ENCODE assay signal across 8 cellular contexts in the genomic region with DNA sequence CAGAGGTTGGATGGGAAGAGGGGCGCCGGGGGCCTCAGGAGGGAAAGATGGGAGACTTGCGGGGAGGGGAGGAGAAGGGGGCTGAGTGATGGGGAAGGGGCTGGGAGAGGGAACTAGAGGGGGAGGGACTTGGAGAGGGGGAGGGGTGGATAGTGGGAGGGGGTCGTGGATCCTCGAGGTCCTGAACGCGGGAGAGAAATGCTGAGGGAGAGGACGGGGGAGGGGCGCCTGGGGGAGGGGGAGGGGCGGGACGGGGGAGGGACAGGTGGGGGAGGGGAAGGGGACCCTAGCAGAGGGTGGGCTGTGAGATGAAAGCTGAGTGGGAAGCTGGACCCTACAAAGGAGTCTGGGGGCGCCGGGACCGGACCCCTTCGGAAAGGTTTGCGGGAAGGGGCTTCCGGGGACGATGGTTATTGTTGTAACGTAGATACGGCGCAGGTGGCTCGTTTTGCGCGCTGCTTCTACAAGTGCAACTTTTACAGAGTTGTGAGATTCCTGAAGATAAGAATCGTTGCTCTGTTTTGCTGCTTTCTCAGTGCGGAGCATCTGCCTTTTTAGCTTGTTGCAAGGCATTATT. TPM values are rescaled to one million over a fixed set of nuclear protein-coding genes. Genes with fewer than 3 reads are reported as not detected.
A peak's percentile ranks its signal among the peaks of the same experiment; 100 is the strongest.
DNase-seq lines count a peak whose midpoint lies in the region; ATAC-seq and TF ChIP-seq lines count a peak whose summit lies in the region.

No MANE protein-coding gene starts in this region.

- peak overlapping the region; percentile 90 for H3K4me3 ChIP-seq in OCI-LY3 (ENCODE audit: low read length)
- peak overlapping the region; percentile 63 for H3K4me3 ChIP-seq in mesodermal cell (ENCODE audit: extremely low read depth, insufficient read depth, low read length, poor library complexity, severe bottlenecking)
- peak overlapping the region; percentile 62 for H3K4me3 ChIP-seq in upper lobe of right lung

- 38 to 53% methylated on average over 17 of the region's 26 CpGs for WGBS in mesodermal cell (ENCODE audit: insufficient coverage in 2 of 2), 2 experiments

- TF ChIP-seq CTCF in OCI-LY3 (IDR thresholded peaks at IDR 0.05; ENCODE audit: low read depth, low read length) (no peak), brain (conservative IDR thresholded peaks at IDR 0.05) (no peak), upper lobe of right lung (IDR thresholded peaks at IDR 0.05) (no peak)

- no peaks in the 10 kb centered on the region for H3K27me3 Mint-ChIP-seq in brain

- H3K4me1 ChIP-seq in ES-I3 (ENCODE audit: insufficient read depth, low read length) (no peaks in the 10 kb centered on the region; the same call in 1 of the 2 replicates), OCI-LY3 (ENCODE audit: low read length) (peaks cover 18% of the 10 kb centered on the region), mesodermal cell (ENCODE audit: control insufficient read depth, insufficient read depth, low read length, poor library complexity, severe bottlenecking) (peaks cover 3% of the 10 kb centered on the region), upper lobe of right lung (peaks cover 26% of the 10 kb centered on the region)

- no peaks in the 10 kb centered on the region for H3K9me3 Mint-ChIP-seq in brain

- H3K9me3 ChIP-seq in ES-I3 (ENCODE audit: control insufficient read depth, insufficient read depth, low read length) (no peaks in the 10 kb centered on the region), OCI-LY3 (ENCODE audit: insufficient read depth, low read length) (no peaks in the 10 kb centered on the region), mesodermal cell (ENCODE audit: control insufficient read depth, low read length) (no peaks in the 10 kb centered on the region), upper lobe of right lung (no peaks in the 10 kb centered on the region)

- no peaks in the 10 kb centered on the region for H4K20me1 ChIP-seq in OCI-LY3 (ENCODE audit: insufficient read depth, low read length)

- H3K4me3 Mint-ChIP-seq in brain = peak overlapping the region; percentile 87 to 92 (median 92)

- peak overlapping the region; percentile 66 for H3K4me2 ChIP-seq in OCI-LY3 (ENCODE audit: low read length)

- intact Hi-C loops in upper lobe of right lung (cut with DNase I) = no loop called here

- H3K27ac Mint-ChIP-seq in brain = peak overlapping the region; percentile 96 to 99 (median 98)

- peaks cover 3% of the 10 kb centered on the region for H3K36me3 Mint-ChIP-seq in brain

- H3K79me2 ChIP-seq in OCI-LY3 (ENCODE audit: low read length) = peaks cover 53% of the 10 kb centered on the region

- no peaks in the 10 kb centered on the region for H3K27me3 ChIP-seq in OCI-LY3 (ENCODE audit: low read depth, low read length)
- H3K27me3 ChIP-seq in upper lobe of right lung = no peaks in the 10 kb centered on the region

- no peak for DNase-seq in upper lobe of right lung
- no peak for DNase-seq in kidney tubule cell (ENCODE audit: low spot score)

- H3K9ac ChIP-seq in ES-I3 (ENCODE audit: low read depth, low read length) = peak overlapping the region; percentile 61
- peak overlapping the region; percentile 75 for H3K9ac ChIP-seq in OCI-LY3 (ENCODE audit: low read length)

- H2AFZ ChIP-seq in OCI-LY3 (ENCODE audit: low read depth, low read length) = no peak overlapping the region

- peaks cover 46% of the 10 kb centered on the region for H3K4me1 Mint-ChIP-seq in brain

- H3K27ac ChIP-seq in OCI-LY3 (ENCODE audit: low read length) (peak overlapping the region; percentile 78), mesodermal cell (ENCODE audit: low read depth, low read length, severe bottlenecking) (no peak overlapping the region), upper lobe of right lung (peak overlapping the region; percentile 94)

- ATAC-seq in upper lobe of right lung (no peak), HG03045 (IDR thresholded peaks at IDR 0.05; ENCODE audit: unreplicated experiment) (no peak), HG03342 (IDR thresholded peaks at IDR 0.05; ENCODE audit: unreplicated experiment) (no peak)

- H3K36me3 ChIP-seq in ES-I3 (ENCODE audit: insufficient read depth, low read length) (no peaks in the 10 kb centered on the region), OCI-LY3 (replicated peaks; ENCODE audit: low read depth, low read length) (peaks cover 8% of the 10 kb centered on the region), mesodermal cell (ENCODE audit: control insufficient read depth, insufficient read depth, low read length) (peaks cover 20% of the 10 kb centered on the region), upper lobe of right lung (no peaks in the 10 kb centered on the region)

RNA-seq across cellular contexts. Expression of a gene that starts 0.4 kb away (rescaled TPM):
- 39.9 TPM for polyA plus RNA-seq in brain (ENCODE audit: insufficient read depth, low read depth, low replicate concordance)
- 36.4 TPM for polyA plus RNA-seq in mesodermal cell (2013, experiment 1 of 2)
- polyA plus RNA-seq in mesodermal cell (2013, experiment 2 of 2) = 25.0 TPM
- total RNA-seq in upper lobe of right lung = 37.3 TPM

RNA-seq across cellular contexts. Expression of a gene that starts 20.4 kb away (rescaled TPM):
- 30.6 TPM for polyA plus RNA-seq in brain (ENCODE audit: insufficient read depth, low read depth, low replicate concordance)
- 30.1 TPM for polyA plus RNA-seq in mesodermal cell (2013, experiment 1 of 2)
- 25.7 TPM for polyA plus RNA-seq in mesodermal cell (2013, experiment 2 of 2)
- total RNA-seq in upper lobe of right lung = 40.7 TPM

RNA-seq across cellular contexts. Expression of a gene that starts 34.3 kb away (rescaled TPM):
- polyA plus RNA-seq in brain (ENCODE audit: insufficient read depth, low read depth, low replicate concordance) = not detected
- not detected for polyA plus RNA-seq in mesodermal cell (2013, experiment 1 of 2)
- not detected for polyA plus RNA-seq in mesodermal cell (2013, experiment 2 of 2)
- total RNA-seq in upper lobe of right lung = not detected

RNA-seq across cellular contexts. Expression of a gene that starts 56.1 kb away (rescaled TPM):
- polyA plus RNA-seq in brain (ENCODE audit: insufficient read depth, low read depth, low replicate concordance) = not detected
- not detected for polyA plus RNA-seq in mesodermal cell (2013, experiment 1 of 2)
- polyA plus RNA-seq in mesodermal cell (2013, experiment 2 of 2) = not detected
- total RNA-seq in upper lobe of right lung = 0.20 TPM
